ENCODE assay signal across 19 cellular contexts in the genomic region with DNA sequence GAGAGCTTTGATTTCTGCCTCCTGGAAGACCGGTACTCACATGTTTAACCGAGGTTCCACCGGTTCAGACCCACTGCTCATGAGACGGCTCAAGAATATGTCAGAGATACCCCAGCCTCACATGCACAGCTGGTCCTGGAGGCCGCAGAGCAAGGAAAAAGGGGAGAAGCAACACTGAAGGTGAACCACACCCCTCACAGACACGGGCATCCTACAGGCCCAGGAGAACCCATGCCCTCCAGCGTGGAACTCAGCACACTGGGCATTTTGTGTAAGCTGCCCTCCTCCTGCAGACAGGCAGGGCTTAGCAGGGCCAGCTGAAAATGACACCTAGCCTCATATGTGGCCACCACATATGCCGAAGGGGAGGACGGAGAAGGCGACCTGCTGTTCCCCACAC. TPM values are rescaled to one million over a fixed set of nuclear protein-coding genes. Genes with fewer than 3 reads are reported as not detected.
DNase-seq lines count a peak whose midpoint lies in the region; ATAC-seq and TF ChIP-seq lines count a peak whose summit lies in the region.
"Had no signal": no experiment of that assay in that cellular context is flagged by ENCODE, and none has a peak within 500 bp of the region (broad histone marks: within the 10 kb centered on the region; RNA-seq: fewer than 3 reads in every experiment).

No MANE protein-coding gene starts in this region.

- no peak overlapping the region for H3K9ac ChIP-seq in endodermal cell (ENCODE audit: extremely low read depth, low read length, poor library complexity, severe bottlenecking)

- peak overlapping the region; percentile 21 for H3K27ac Mint-ChIP-seq in activated T-cell treated with anti-CD3 and anti-CD28 coated beads, Interleukin-2, amount 50 U/mL, for 72 hours
- H3K27ac Mint-ChIP-seq in activated CD8-positive, alpha-beta T cell treated with anti-CD3 and anti-CD28 coated beads, Interleukin-2, amount 10 ng/mL, durations not matched to agents 7 days and 5 days, result peak overlapping the region; percentile 96
- H3K27ac Mint-ChIP-seq in glutamatergic neuron (ENCODE audit: unreplicated experiment) (peak overlapping the region; percentile 39), endodermal cell (no peak overlapping the region)
- no peak overlapping the region for H3K27ac Mint-ChIP-seq in stimulated activated naive CD8-positive, alpha-beta T cell treated with anti-CD3 and anti-CD28 coated beads, Interleukin-15, amount 100 ng/mL, for 72 hours

- DNase-seq in activated T-cell treated with anti-CD3 and anti-CD28 coated beads, Interleukin-2, amount 50 U/mL, for 72 hours, result no peak
- DNase-seq in activated T-cell treated with anti-CD3 and anti-CD28 coated beads, Interleukin-2, amount 50 U/mL, for 1 hour, result no peak
- DNase-seq in activated CD8-positive, alpha-beta T cell treated with anti-CD3 and anti-CD28 coated beads, Interleukin-2, amount 10 ng/mL, durations not matched to agents 7 days and 5 days, result no peak
- no peak for DNase-seq in glutamatergic neuron
- no peak for DNase-seq in stimulated activated naive CD8-positive, alpha-beta T cell treated with anti-CD3 and anti-CD28 coated beads, Interleukin-15, amount 100 ng/mL, for 72 hours
- DNase-seq in endodermal cell, result no peak
- no peak for DNase-seq in DMS53 (lab: John Stamatoyannopoulos, UW)
- DNase-seq: activated CD4-positive, alpha-beta memory T cell treated with anti-CD3 and anti-CD28 coated beads, Interleukin-2, amount 10 ng/mL, durations not matched to agents 7 days and 5 days; activated effector memory CD4-positive, alpha-beta T cell treated with Interleukin-2 at 50 U/mL for 16 hours; COR-L47; midbrain; NCI-H187 treated with DMSO at 0.1 percent for 48 hours; NCI-H446; retina; upper lobe of left lung had no signal

- H3K27me3 ChIP-seq in endodermal cell (ENCODE audit: control insufficient read depth, insufficient read depth, low read length, poor library complexity, severe bottlenecking), result no peaks in the 10 kb centered on the region
- H3K27me3 ChIP-seq: gastroesophageal sphincter, upper lobe of left lung had no signal

- H3K4me1 Mint-ChIP-seq in activated T-cell treated with anti-CD3 and anti-CD28 coated beads, Interleukin-2, amount 50 U/mL, for 72 hours (ENCODE audit: low read depth), result peaks cover 100% of the 10 kb centered on the region
- peaks cover 98% of the 10 kb centered on the region for H3K4me1 Mint-ChIP-seq in activated CD8-positive, alpha-beta T cell treated with anti-CD3 and anti-CD28 coated beads, Interleukin-2, amount 10 ng/mL, durations not matched to agents 7 days and 5 days (ENCODE audit: low read depth)
- H3K4me1 Mint-ChIP-seq in glutamatergic neuron (ENCODE audit: low read depth, unreplicated experiment), result peaks cover 50% of the 10 kb centered on the region
- H3K4me1 Mint-ChIP-seq in stimulated activated naive CD8-positive, alpha-beta T cell treated with anti-CD3 and anti-CD28 coated beads, Interleukin-15, amount 100 ng/mL, for 72 hours, result peaks cover 100% of the 10 kb centered on the region
- H3K4me1 Mint-ChIP-seq in endodermal cell, result peaks cover 28% of the 10 kb centered on the region

- no peak overlapping the region for H3K27ac ChIP-seq in endodermal cell (ENCODE audit: low read depth, low read length)
- H3K27ac ChIP-seq: gastroesophageal sphincter, upper lobe of left lung had no signal

- H3K4me3 ChIP-seq in endodermal cell (ENCODE audit: low read length), result no peak overlapping the region
- H3K4me3 ChIP-seq: gastroesophageal sphincter, K562, upper lobe of left lung had no signal

- H3K4me3 Mint-ChIP-seq in activated T-cell treated with anti-CD3 and anti-CD28 coated beads, Interleukin-2, amount 50 U/mL, for 72 hours, result peak overlapping the region; percentile 33 to 84
- no peak overlapping the region for H3K4me3 Mint-ChIP-seq in activated CD8-positive, alpha-beta T cell treated with anti-CD3 and anti-CD28 coated beads, Interleukin-2, amount 10 ng/mL, durations not matched to agents 7 days and 5 days
- H3K4me3 Mint-ChIP-seq in glutamatergic neuron (ENCODE audit: unreplicated experiment), result peak overlapping the region; percentile 8
- H3K4me3 Mint-ChIP-seq in stimulated activated naive CD8-positive, alpha-beta T cell treated with anti-CD3 and anti-CD28 coated beads, Interleukin-15, amount 100 ng/mL, for 72 hours, result peak overlapping the region; percentile 26 to 64
- no peak overlapping the region for H3K4me3 Mint-ChIP-seq in endodermal cell
- H3K4me3 Mint-ChIP-seq: activated CD4-positive, alpha-beta memory T cell treated with anti-CD3 and anti-CD28 coated beads, Interleukin-2, amount 10 ng/mL, durations not matched to agents 7 days and 5 days; brain had no signal

- ATAC-seq in activated T-cell treated with anti-CD3 and anti-CD28 coated beads, Interleukin-2, amount 50 U/mL, for 72 hours (replicated peaks in 1 of 2), result no peak
- no peak for ATAC-seq in activated CD8-positive, alpha-beta T cell treated with anti-CD3 and anti-CD28 coated beads, Interleukin-2, amount 10 ng/mL, durations not matched to agents 7 days and 5 days
- no peak for ATAC-seq in stimulated activated naive CD8-positive, alpha-beta T cell treated with anti-CD3 and anti-CD28 coated beads, Interleukin-15, amount 100 ng/mL, for 72 hours
- ATAC-seq in HG03520 (IDR thresholded peaks at IDR 0.05; ENCODE audit: unreplicated experiment), result no peak
- ATAC-seq: gastroesophageal sphincter, K562 had no signal

- no peaks in the 10 kb centered on the region for H3K9me3 ChIP-seq in endodermal cell (ENCODE audit: control insufficient read depth, low read length)
- H3K9me3 ChIP-seq: gastroesophageal sphincter, upper lobe of left lung had no signal

- H3K36me3 ChIP-seq in endodermal cell (ENCODE audit: control insufficient read depth, insufficient read depth, low read length), result no peaks in the 10 kb centered on the region
- H3K36me3 ChIP-seq: upper lobe of left lung had no signal

- CTCF ChIA-PET in activated CD8-positive, alpha-beta T cell treated with anti-CD3 and anti-CD28 coated beads, Interleukin-2, amount 10 ng/mL, durations not matched to agents 7 days and 5 days (lab: Charles Lee), result interaction anchor here (1.9 to 2.9 kb wide), 4 partner anchors 10 to 88 kb away, joined by 6 to 9 read pairs (median 8); no protein-coding TSS in a partner anchor

- 84 to 88% methylated on average over 5 to 10 of the region's 10 CpGs for WGBS in endodermal cell (ENCODE audit: insufficient coverage in 1 of 2, insufficient read length in 1 of 2), 2 experiments

- no peaks in the 10 kb centered on the region for H3K27me3 Mint-ChIP-seq in activated T-cell treated with anti-CD3 and anti-CD28 coated beads, Interleukin-2, amount 50 U/mL, for 72 hours (ENCODE audit: low read depth)
- no peaks in the 10 kb centered on the region for H3K27me3 Mint-ChIP-seq in activated CD8-positive, alpha-beta T cell treated with anti-CD3 and anti-CD28 coated beads, Interleukin-2, amount 10 ng/mL, durations not matched to agents 7 days and 5 days (ENCODE audit: low read depth)
- peaks cover 16% of the 10 kb centered on the region for H3K27me3 Mint-ChIP-seq in glutamatergic neuron (ENCODE audit: unreplicated experiment)
- H3K27me3 Mint-ChIP-seq in stimulated activated naive CD8-positive, alpha-beta T cell treated with anti-CD3 and anti-CD28 coated beads, Interleukin-15, amount 100 ng/mL, for 72 hours, result no peaks in the 10 kb centered on the region
- H3K27me3 Mint-ChIP-seq in endodermal cell (ENCODE audit: insufficient read depth), result no peaks in the 10 kb centered on the region
- H3K27me3 Mint-ChIP-seq: activated CD4-positive, alpha-beta memory T cell treated with anti-CD3 and anti-CD28 coated beads, Interleukin-2, amount 10 ng/mL, durations not matched to agents 7 days and 5 days; brain had no signal

- H3K36me3 Mint-ChIP-seq in activated T-cell treated with anti-CD3 and anti-CD28 coated beads, Interleukin-2, amount 50 U/mL, for 72 hours (ENCODE audit: insufficient read depth in 2 of 2), result peaks cover 15 to 32% of the 10 kb centered on the region in 2 donors
- H3K36me3 Mint-ChIP-seq in activated CD8-positive, alpha-beta T cell treated with anti-CD3 and anti-CD28 coated beads, Interleukin-2, amount 10 ng/mL, durations not matched to agents 7 days and 5 days (ENCODE audit: low read depth), result peaks cover 84% of the 10 kb centered on the region
- H3K36me3 Mint-ChIP-seq in glutamatergic neuron (ENCODE audit: unreplicated experiment) (no peaks in the 10 kb centered on the region), endodermal cell (ENCODE audit: low read depth) (peaks cover 4% of the 10 kb centered on the region)
- H3K36me3 Mint-ChIP-seq: brain had no signal

- peaks cover 5% of the 10 kb centered on the region for H3K4me1 ChIP-seq in endodermal cell (ENCODE audit: control insufficient read depth, insufficient read depth, low read length)
- H3K4me1 ChIP-seq: gastroesophageal sphincter had no signal

- TF ChIP-seq CTCF in glutamatergic neuron (IDR thresholded peaks at IDR 0.05; ENCODE audit: partially characterized antibody, unreplicated experiment) (no peak), endodermal cell (conservative IDR thresholded peaks at IDR 0.05) (no peak)

- H3K9me3 Mint-ChIP-seq in activated T-cell treated with anti-CD3 and anti-CD28 coated beads, Interleukin-2, amount 50 U/mL, for 72 hours, result no peaks in the 10 kb centered on the region
- H3K9me3 Mint-ChIP-seq in activated CD8-positive, alpha-beta T cell treated with anti-CD3 and anti-CD28 coated beads, Interleukin-2, amount 10 ng/mL, durations not matched to agents 7 days and 5 days (ENCODE audit: insufficient read depth), result no peaks in the 10 kb centered on the region
- H3K9me3 Mint-ChIP-seq in glutamatergic neuron (ENCODE audit: unreplicated experiment) (peaks cover 4% of the 10 kb centered on the region), endodermal cell (no peaks in the 10 kb centered on the region)
- H3K9me3 Mint-ChIP-seq in stimulated activated naive CD8-positive, alpha-beta T cell treated with anti-CD3 and anti-CD28 coated beads, Interleukin-15, amount 100 ng/mL, for 72 hours, result no peaks in the 10 kb centered on the region
- H3K9me3 Mint-ChIP-seq: activated CD4-positive, alpha-beta memory T cell treated with anti-CD3 and anti-CD28 coated beads, Interleukin-2, amount 10 ng/mL, durations not matched to agents 7 days and 5 days; brain had no signal

- POLR2A ChIA-PET in activated CD8-positive, alpha-beta T cell treated with anti-CD3 and anti-CD28 coated beads, Interleukin-2, amount 10 ng/mL, durations not matched to agents 7 days and 5 days (lab: Charles Lee), result no interaction called here

RNA-seq across cellular contexts. Expression of gene SEMA4D, which starts 37.4 kb away (rescaled TPM):
- 100 to 1,000 TPM; 182 to 198 TPM for total RNA-seq in activated T-cell treated with anti-CD3 and anti-CD28 coated beads, Interleukin-2, amount 50 U/mL, for 72 hours
- total RNA-seq in activated CD8-positive, alpha-beta T cell treated with anti-CD3 and anti-CD28 coated beads, Interleukin-2, amount 10 ng/mL, durations not matched to agents 7 days and 5 days, result 100 to 1,000 TPM; 314 to 321 TPM
- total RNA-seq in glutamatergic neuron (ENCODE audit: unreplicated experiment) (192 TPM), endodermal cell (10 to 100 TPM; 42.8 to 51.0 TPM)
- polyA plus RNA-seq in endodermal cell (2013, experiment 1 of 2), result 19.7 TPM
- polyA plus RNA-seq in endodermal cell (2013, experiment 2 of 2), result 18.5 TPM

Comparison
In these comparisons a context has a peak if more than half of its experiments do, and no peak if none do; other contexts are left out.
1. H3K27ac Mint-ChIP-seq: peak in activated T-cell treated with anti-CD3 and anti-CD28 coated beads, Interleukin-2, amount 50 U/mL, for 72 hours (single experiment), activated CD8-positive, alpha-beta T cell treated with anti-CD3 and anti-CD28 coated beads, Interleukin-2, amount 10 ng/mL, durations not matched to agents 7 days and 5 days (single experiment) and glutamatergic neuron (single experiment); none in stimulated activated naive CD8-positive, alpha-beta T cell treated with anti-CD3 and anti-CD28 coated beads, Interleukin-15, amount 100 ng/mL, for 72 hours (0 of 2) and endodermal cell (single experiment).
2. H3K4me3 Mint-ChIP-seq: peak in activated T-cell treated with anti-CD3 and anti-CD28 coated beads, Interleukin-2, amount 50 U/mL, for 72 hours (2 of 2), glutamatergic neuron (single experiment) and stimulated activated naive CD8-positive, alpha-beta T cell treated with anti-CD3 and anti-CD28 coated beads, Interleukin-15, amount 100 ng/mL, for 72 hours (2 of 2); none in activated CD8-positive, alpha-beta T cell treated with anti-CD3 and anti-CD28 coated beads, Interleukin-2, amount 10 ng/mL, durations not matched to agents 7 days and 5 days (single experiment) and endodermal cell (single experiment).